1 cellular context compared by ENCODE assay signal in the genomic region with DNA sequence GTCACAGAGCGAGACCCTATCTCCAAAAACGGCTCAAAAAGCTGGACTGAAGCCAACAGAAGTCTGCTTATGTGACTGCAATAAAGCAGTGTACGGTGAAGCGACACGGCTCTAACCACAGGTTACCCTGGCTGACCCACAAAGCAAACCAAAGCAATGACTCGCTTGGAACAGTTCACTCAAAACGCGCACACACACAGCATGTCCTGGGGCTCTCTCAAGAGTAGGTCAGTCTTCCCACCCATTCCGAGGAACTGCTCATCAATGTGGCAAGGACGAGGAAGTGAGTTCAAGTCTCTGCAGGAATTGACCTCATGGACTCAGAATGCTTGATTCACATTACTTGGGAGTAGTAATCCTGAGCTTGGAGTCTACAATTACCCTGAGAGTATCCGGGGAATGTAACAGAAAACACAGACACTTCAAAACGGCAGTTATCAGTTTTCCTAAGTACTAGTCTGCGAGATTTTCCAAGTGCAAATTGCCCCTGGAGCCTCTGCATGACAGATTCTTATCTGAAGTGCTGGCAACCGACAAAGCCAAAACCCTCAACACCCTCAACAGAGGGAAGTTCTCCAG.
TF ChIP-seq lines count a peak whose summit lies in the region.

No MANE protein-coding gene starts in this region.

TF ChIP-seq in HepG2, 621 proteins besides CTCF, POLR2A, EP300 and RAD21:
- TF ChIP-seq FOSL2 (CRISPR knock-in tag; IDR thresholded peaks at IDR 0.05) (peak; percentile 62), ZNF563 (CRISPR knock-in tag; IDR thresholded peaks at IDR 0.05) (no peak), ZBTB38 (CRISPR knock-in tag; IDR thresholded peaks at IDR 0.05) (0 out of 2 replicates have a peak, but pooled peaks have one; percentile 23)
